In genomic region chr6:166003569-166003968, GRCh38 we compare ENCODE assay signal across 24 cellular contexts.
"Had no signal": no experiment of that assay in that cellular context is flagged by ENCODE, and none has a peak within 500 bp of the region (broad histone marks: within the 10 kb centered on the region; RNA-seq: fewer than 3 reads in every experiment).

No MANE protein-coding gene starts in this region.

- H2AFZ ChIP-seq: hepatocyte had no signal

- H3K4me1 ChIP-seq: foreskin keratinocyte, left lung, psoas muscle had no signal

- H3K79me2 ChIP-seq: hepatocyte had no signal

- H3K4me3 Mint-ChIP-seq: activated CD4-positive, alpha-beta T cell treated with anti-CD3 and anti-CD28 coated beads, Interleukin-2, amount 10 ng/mL, durations not matched to agents 7 days and 5 days; activated CD8-positive, alpha-beta T cell treated with anti-CD3 and anti-CD28 coated beads, Interleukin-2, amount 10 ng/mL, durations not matched to agents 7 days and 5 days; activated naive CD4-positive, alpha-beta T cell treated with anti-CD3 and anti-CD28 coated beads, Interleukin-2, amount 50 U/mL, for 24 hours; activated T-cell treated with anti-CD3 and anti-CD28 coated beads, Interleukin-2, amount 50 U/mL, for 72 hours; endodermal cell; stimulated activated naive CD8-positive, alpha-beta T cell treated with anti-CD3 and anti-CD28 coated beads, Interleukin-15, Interleukin-2, amounts not matched to agents 100 ng/mL and 50 ng/mL, for 24 hours; T-cell had no signal

- H3K9me3 Mint-ChIP-seq: activated CD4-positive, alpha-beta T cell treated with anti-CD3 and anti-CD28 coated beads, Interleukin-2, amount 10 ng/mL, durations not matched to agents 7 days and 5 days; activated naive CD4-positive, alpha-beta T cell treated with anti-CD3 and anti-CD28 coated beads, Interleukin-2, amount 50 U/mL, for 24 hours; activated T-cell treated with anti-CD3 and anti-CD28 coated beads, Interleukin-2, amount 50 U/mL, for 72 hours; endodermal cell; stimulated activated naive CD8-positive, alpha-beta T cell treated with anti-CD3 and anti-CD28 coated beads, Interleukin-15, Interleukin-2, amounts not matched to agents 100 ng/mL and 50 ng/mL, for 24 hours; T-cell had no signal

- H3K27ac Mint-ChIP-seq: activated CD4-positive, alpha-beta T cell treated with anti-CD3 and anti-CD28 coated beads, Interleukin-2, amount 10 ng/mL, durations not matched to agents 7 days and 5 days; activated CD8-positive, alpha-beta T cell treated with anti-CD3 and anti-CD28 coated beads, Interleukin-2, amount 10 ng/mL, durations not matched to agents 7 days and 5 days; activated naive CD4-positive, alpha-beta T cell treated with anti-CD3 and anti-CD28 coated beads, Interleukin-2, amount 50 U/mL, for 24 hours; activated T-cell treated with anti-CD3 and anti-CD28 coated beads, Interleukin-2, amount 50 U/mL, for 72 hours; endodermal cell; stimulated activated naive CD8-positive, alpha-beta T cell treated with anti-CD3 and anti-CD28 coated beads, Interleukin-15, Interleukin-2, amounts not matched to agents 100 ng/mL and 50 ng/mL, for 24 hours; T-cell had no signal

- H3K4me2 ChIP-seq: hepatocyte had no signal

- H3K4me3 ChIP-seq: hepatocyte, left lung, ovary, psoas muscle, skin epidermis, suprapubic skin, transverse colon, vagina had no signal

- H3K9me3 ChIP-seq: left lung, ovary, psoas muscle, suprapubic skin, transverse colon, vagina had no signal

- H3K4me1 Mint-ChIP-seq: activated CD4-positive, alpha-beta T cell treated with anti-CD3 and anti-CD28 coated beads, Interleukin-2, amount 10 ng/mL, durations not matched to agents 7 days and 5 days had no signal

- H3K36me3 Mint-ChIP-seq: activated naive CD4-positive, alpha-beta T cell treated with anti-CD3 and anti-CD28 coated beads, Interleukin-2, amount 50 U/mL, for 24 hours; T-cell had no signal

- DNase-seq: activated CD4-positive, alpha-beta T cell treated with anti-CD3 and anti-CD28 coated beads, Interleukin-2, amount 10 ng/mL, durations not matched to agents 7 days and 5 days; activated CD4-positive, CD25-positive, alpha-beta regulatory T cell; activated CD8-positive, alpha-beta memory T cell treated with anti-CD3 and anti-CD28 coated beads, Interleukin-2, amount 50 U/mL, for 4 hours; activated CD8-positive, alpha-beta T cell treated with anti-CD3 and anti-CD28 coated beads, Interleukin-2, amount 10 ng/mL, durations not matched to agents 7 days and 5 days; activated gamma-delta T cell; activated T-cell treated with anti-CD3 and anti-CD28 coated beads, Interleukin-2, amount 50 U/mL, for 72 hours; caudate nucleus; endodermal cell; foreskin keratinocyte; left lung; ovary; psoas muscle; right cardiac atrium; T-cell; transverse colon had no signal

- FAIRE-seq: colon, keratinocyte had no signal

- H3K36me3 ChIP-seq: left lung, ovary, suprapubic skin, transverse colon, vagina had no signal

- H3K27me3 ChIP-seq: ovary, vagina had no signal

- H3K27ac ChIP-seq: epithelial cell of prostate, foreskin keratinocyte, hepatocyte, left lung, ovary, psoas muscle, skin epidermis, suprapubic skin, transverse colon, vagina had no signal

- ATAC-seq: activated CD8-positive, alpha-beta T cell treated with anti-CD3 and anti-CD28 coated beads, Interleukin-2, amount 10 ng/mL, durations not matched to agents 7 days and 5 days; activated T-cell treated with anti-CD3 and anti-CD28 coated beads, Interleukin-2, amount 50 U/mL, for 72 hours; foreskin keratinocyte; left lung; psoas muscle; right cardiac atrium; T-cell had no signal
